22 cellular contexts compared by ENCODE assay signal in genomic region chr12:56454557-56454956, GRCh38. TPM values are rescaled to one million over a fixed set of nuclear protein-coding genes. Genes with fewer than 3 reads are reported as not detected.
A peak's percentile ranks its signal among the peaks of the same experiment; 100 is the strongest.
DNase-seq lines count a peak whose midpoint lies in the region; ATAC-seq, FAIRE-seq and TF ChIP-seq lines count a peak whose summit lies in the region.
"Had no signal": no experiment of that assay in that cellular context is flagged by ENCODE, and none has a peak within 500 bp of the region (broad histone marks: within the 10 kb centered on the region; RNA-seq: fewer than 3 reads in every experiment).

TSS of gene MIP (minus strand) at chr12:56454657. CDS start at chr12:56454613, 44 bp downstream.

- H4K91ac ChIP-seq in IMR-90 (ENCODE audit: insufficient read depth, low read depth, low read length) (no peak within 1 kb of the TSS), neuronal stem cell (ENCODE audit: low read depth, low read length, poor library complexity) (peak within 1 kb of the TSS; percentile 34)

- in situ Hi-C loops in IMR-90 (cut with MboI; ENCODE audit: low sequenced_read_pairs) (no loop called here), K562 (cut with MboI) (no loop called here)

- FAIRE-seq in K562 (lab: Jason Lieb, UNC) = no peak
- FAIRE-seq: G401.6, GM12892, GM19239, H54 had no signal

- no peak within 1 kb of the TSS for H4K5ac ChIP-seq in IMR-90 (ENCODE audit: low read depth, low read length)

- H3K36me3 ChIP-seq in IMR-90 (ENCODE audit: control insufficient read depth, insufficient read depth, low read length) (no peaks in the 10 kb centered on the region), K562 (ENCODE audit: control insufficient read depth, insufficient read depth, low read length) (no peaks in the 10 kb centered on the region), neuronal stem cell (replicated peaks in 1 of 2; ENCODE audit: control insufficient read depth in 2 of 2, insufficient read depth in 2 of 2, low read length in 2 of 2) (no peaks in the 10 kb centered on the region)
- H3K36me3 ChIP-seq: HAP-1 had no signal

- H2BK20ac ChIP-seq in IMR-90 (ENCODE audit: low read depth, low read length) = no peak within 1 kb of the TSS

- H3K9me1 ChIP-seq in IMR-90 (ENCODE audit: insufficient read depth, low read length) (no peaks in the 10 kb centered on the region), K562 (ENCODE audit: control insufficient read depth, insufficient read depth, low read length) (no peaks in the 10 kb centered on the region)

- H2AK5ac ChIP-seq in IMR-90 (ENCODE audit: low read depth, low read length) (no peak within 1 kb of the TSS), neuronal stem cell (ENCODE audit: low read depth, low read length) (peak within 1 kb of the TSS; percentile 10)

- H2BK120ac ChIP-seq in IMR-90 (ENCODE audit: low read depth, low read length) (no peak within 1 kb of the TSS), neuronal stem cell (ENCODE audit: low read depth, low read length) (peak within 1 kb of the TSS; percentile 24)

- no peaks in the 10 kb centered on the region for H4K20me1 ChIP-seq in IMR-90 (ENCODE audit: insufficient read depth, low read length)
- no peaks in the 10 kb centered on the region for H4K20me1 ChIP-seq in K562 (replicated peaks; ENCODE audit: control insufficient read depth, insufficient read depth, low read length)

- H3K27me3 ChIP-seq in IMR-90 (ENCODE audit: control insufficient read depth, insufficient read depth, low read length) (peaks cover 20% of the 10 kb centered on the region), K562 (ENCODE audit: control insufficient read depth in 2 of 2, insufficient read depth in 2 of 2, low read length in 2 of 2) (no peaks in the 10 kb centered on the region), neuronal stem cell (ENCODE audit: control insufficient read depth in 3 of 3, insufficient read depth in 3 of 3, low read depth in 1 of 3, low read length in 3 of 3) (peaks cover 0 to 4% (median 0%) of the 10 kb centered on the region in 3 experiments)

- H2BK5ac ChIP-seq in IMR-90 (ENCODE audit: low read depth, low read length, poor library complexity, severe bottlenecking) = no peak within 1 kb of the TSS
- peak within 1 kb of the TSS; percentile 59 for H2BK5ac ChIP-seq in neuronal stem cell (ENCODE audit: low read length)

- no peaks in the 10 kb centered on the region for H3K4me1 ChIP-seq in IMR-90 (ENCODE audit: control insufficient read depth, insufficient read depth, low read length)
- H3K4me1 ChIP-seq in K562 (replicated peaks in 1 of 2; ENCODE audit: control insufficient read depth in 2 of 2, insufficient read depth in 2 of 2, low read length in 2 of 2) = peaks cover 6 to 11% of the 10 kb centered on the region in 2 experiments; a peak in 2 of 5 replicates
- H3K4me1 ChIP-seq in neuronal stem cell (ENCODE audit: control insufficient read depth in 2 of 2, insufficient read depth in 1 of 2, low read depth in 1 of 2, low read length in 2 of 2) = peaks cover 0 to 18% of the 10 kb centered on the region in 2 donors

- no peak within 1 kb of the TSS for H3K4ac ChIP-seq in IMR-90 (ENCODE audit: low read depth, low read length)
- H3K4ac ChIP-seq in neuronal stem cell (ENCODE audit: low read length) = no peak within 1 kb of the TSS

- H3K27me3 Mint-ChIP-seq in glutamatergic neuron (ENCODE audit: unreplicated experiment) = peaks cover 3% of the 10 kb centered on the region
- H3K27me3 Mint-ChIP-seq: CD4-positive, alpha-beta memory T cell had no signal

- H3K4me3 ChIP-seq in IMR-90 (ENCODE audit: insufficient read depth, low read depth, low read length) = no peak within 1 kb of the TSS
- H3K4me3 ChIP-seq in K562 = no peak within 1 kb of the TSS
- H3K4me3 ChIP-seq in neuronal stem cell (ENCODE audit: low read length in 2 of 2) = no peak within 1 kb of the TSS
- H3K4me3 ChIP-seq: GM23248, HAP-1 had no signal

- POLR2A ChIA-PET in IMR-90 (lab: Charles Lee; ENCODE audit: unreplicated experiment) (no interaction called here), K562 (lab: Yijun Ruan, JAX) (interaction anchor here (0.7 to 1.5 kb wide), 4 partner anchors 9 to 1991 kb away, joined by 3 to 5 read pairs (median 4); no protein-coding TSS in a partner anchor)

- H3K79me1 ChIP-seq in IMR-90 (ENCODE audit: low read depth in 1 of 2, low read length in 2 of 2) (no peaks in the 10 kb centered on the region), neuronal stem cell (ENCODE audit: low read depth, low read length) (no peaks in the 10 kb centered on the region)

- H3K18ac ChIP-seq in IMR-90 (ENCODE audit: low read depth, low read length) = no peak within 1 kb of the TSS
- H3K18ac ChIP-seq in neuronal stem cell (ENCODE audit: low read length) = peak within 1 kb of the TSS; percentile 35

- no peak within 1 kb of the TSS for H3K27ac Mint-ChIP-seq in glutamatergic neuron (ENCODE audit: unreplicated experiment)
- H3K27ac Mint-ChIP-seq: HFFc6 had no signal

- no peak within 1 kb of the TSS for H3K4me2 ChIP-seq in IMR-90 (ENCODE audit: low read depth, low read length)
- no peak within 1 kb of the TSS for H3K4me2 ChIP-seq in K562 (ENCODE audit: insufficient read depth, low read length)
- H3K4me2 ChIP-seq in neuronal stem cell (ENCODE audit: insufficient read depth, low read length, poor library complexity, severe bottlenecking) = no peak within 1 kb of the TSS

- no peaks in the 10 kb centered on the region for H3K36me3 Mint-ChIP-seq in glutamatergic neuron (ENCODE audit: unreplicated experiment)
- H3K36me3 Mint-ChIP-seq: CD4-positive, alpha-beta memory T cell had no signal

- no TSS peak for BruUV-seq in IMR-90 (replicated peaks; lab: Mats Ljungman, UMichigan)
- BruUV-seq in K562 (replicated peaks; lab: Mats Ljungman, UMichigan) = no TSS peak

- CTCF ChIA-PET in IMR-90 (lab: Yijun Ruan, JAX) = interaction anchor here (1.2 kb wide), 1 partner anchor 9 kb away, joined by 3 read pairs; no protein-coding TSS in a partner anchor
- CTCF ChIA-PET in K562 (lab: Yijun Ruan, JAX; ENCODE audit: low intra/inter-chr PET ratio) = no interaction called here

- no peak within 1 kb of the TSS for H4K8ac ChIP-seq in IMR-90 (ENCODE audit: low read depth in 2 of 2, low read length in 2 of 2)
- no peak within 1 kb of the TSS for H4K8ac ChIP-seq in neuronal stem cell (ENCODE audit: low read depth, low read length)

- H3K14ac ChIP-seq in IMR-90 (replicated peaks; ENCODE audit: low read depth, low read length) (no peak within 1 kb of the TSS), neuronal stem cell (ENCODE audit: low read length) (peak within 1 kb of the TSS; percentile 26)

- H3K27ac ChIP-seq in IMR-90 (ENCODE audit: insufficient read depth, low read length) (no peak within 1 kb of the TSS), K562 (ENCODE audit: extremely low read depth, low read depth, low read length) (no peak within 1 kb of the TSS), neuronal stem cell (replicated peaks; ENCODE audit: low read length) (no peak within 1 kb of the TSS)
- H3K27ac ChIP-seq: GM23248 had no signal

- TF ChIP-seq CTCF in IMR-90 (conservative IDR thresholded peaks at IDR 0.05; ENCODE audit: low read depth, low read length) (no peak), K562 (IDR thresholded peaks at IDR 0.05 in 2 of 3, conservative IDR thresholded peaks at IDR 0.05 in 1 of 3; ENCODE audit: insufficient read depth in 2 of 3, low read depth in 1 of 3, low read length in 3 of 3) (no peak), glutamatergic neuron (IDR thresholded peaks at IDR 0.05; ENCODE audit: partially characterized antibody, unreplicated experiment) (no peak)

- TF ChIP-seq POLR2A in IMR-90 (IDR thresholded peaks at IDR 0.05; ENCODE audit: low read depth, low read length) (no peak), K562 (conservative IDR thresholded peaks at IDR 0.05) (no peak)

- H2BK12ac ChIP-seq in neuronal stem cell (ENCODE audit: low read length) = peak within 1 kb of the TSS; percentile 36

- TF ChIP-seq RAD21 in IMR-90 (IDR thresholded peaks at IDR 0.05; ENCODE audit: low read length) = no peak
- TF ChIP-seq RAD21 in K562 (CRISPR knock-in tag; conservative IDR thresholded peaks at IDR 0.05 in 1 of 2, IDR thresholded peaks at IDR 0.05 in 1 of 2) = no peak

- H3K4me1 Mint-ChIP-seq in glutamatergic neuron (ENCODE audit: low read depth, unreplicated experiment) = peaks cover 12% of the 10 kb centered on the region

- peak within 1 kb of the TSS; percentile 49 for H3K4me3 Mint-ChIP-seq in glutamatergic neuron (ENCODE audit: unreplicated experiment)
- H3K4me3 Mint-ChIP-seq: CD4-positive, alpha-beta memory T cell; HFFc6 had no signal

- H3K23ac ChIP-seq in IMR-90 (ENCODE audit: low read depth, low read length) = no peak within 1 kb of the TSS
- H3K23ac ChIP-seq in neuronal stem cell (ENCODE audit: low read depth, low read length, poor library complexity) = no peak within 1 kb of the TSS

- no peak within 1 kb of the TSS for H3K9ac ChIP-seq in IMR-90 (ENCODE audit: low read depth, low read length)
- H3K9ac ChIP-seq in K562 (ENCODE audit: insufficient read depth in 1 of 2, low read depth in 2 of 2, low read length in 2 of 2) = peak within 1 kb of the TSS in 1 of 2 experiments; percentile 73; a peak in 2 of 4 replicates
- H3K9ac ChIP-seq in neuronal stem cell (ENCODE audit: low read depth, low read length, poor library complexity) = no peak within 1 kb of the TSS
- H3K9ac ChIP-seq: GM23248 had no signal

- no CpG with 5 or more reads among the region's 5 CpGs for WGBS in IMR-90 (ENCODE audit: extremely low coverage in 2 of 2, insufficient read length in 1 of 2), 2 experiments
- 55% methylated on average over 5 of the region's 5 CpGs for WGBS in K562 (ENCODE audit: insufficient coverage, low coverage, missing lambda C conversion rate)
- WGBS in neuronal stem cell (ENCODE audit: extremely low coverage in 2 of 2, insufficient read length in 2 of 2, insufficient replicate concordance in 1 of 2), 2 donors = no CpG with 5 or more reads among the region's 5 CpGs

- ATAC-seq in IMR-90 (ENCODE audit: low read depth) (no peak), K562 (no peak)

- peak within 1 kb of the TSS; percentile 64 for H2AFZ ChIP-seq in IMR-90 (replicated peaks; ENCODE audit: low read length, poor library complexity)
- peak within 1 kb of the TSS; percentile 61 for H2AFZ ChIP-seq in K562 (ENCODE audit: low read depth, low read length)
- H2AFZ ChIP-seq in neuronal stem cell (ENCODE audit: low read length) = peak within 1 kb of the TSS; percentile 36
- H2AFZ ChIP-seq: GM23248 had no signal

- intact Hi-C loops in IMR-90 (cut with micrococcal nuclease) (no loop called here), K562 (cut with micrococcal nuclease) (no loop called here)

- H2AK9ac ChIP-seq in IMR-90 (replicated peaks; ENCODE audit: low read depth, low read length, poor library complexity) = no peak within 1 kb of the TSS

- TF ChIP-seq EP300 in K562 (IDR thresholded peaks at IDR 0.05; ENCODE audit: low read length) = no peak

- H3K9me3 ChIP-seq in IMR-90 (ENCODE audit: control insufficient read depth, insufficient read depth, low read length) (no peaks in the 10 kb centered on the region), K562 (replicated peaks; ENCODE audit: control insufficient read depth, insufficient read depth, low read depth, low read length) (no peaks in the 10 kb centered on the region), neuronal stem cell (replicated peaks in 1 of 2; ENCODE audit: control insufficient read depth in 2 of 2, insufficient read depth in 1 of 2, low read depth in 1 of 2, low read length in 2 of 2) (no peaks in the 10 kb centered on the region)
- H3K9me3 ChIP-seq: HAP-1 had no signal

- no peaks in the 10 kb centered on the region for H3K9me3 Mint-ChIP-seq in glutamatergic neuron (ENCODE audit: unreplicated experiment)
- H3K9me3 Mint-ChIP-seq: CD4-positive, alpha-beta memory T cell; HFFc6 had no signal

- no peak for DNase-seq in IMR-90
- no peak for DNase-seq in K562 (ENCODE audit: extremely low read depth in 1 of 4, low spot score in 3 of 4)
- no peak for DNase-seq in glutamatergic neuron
- DNase-seq in neuronal stem cell (ENCODE audit: low spot score) = no peak
- no peak for DNase-seq in NCI-H187 (lab: John Stamatoyannopoulos, UW)
- no peak for DNase-seq in stimulated activated CD4-positive, alpha-beta T cell treated with anti-CD3 and anti-CD28 coated beads, Interleukin-12 subunit alpha, Interleukin-12 subunit beta, amount 100 ng/mL, for 4 hours
- DNase-seq in activated CD8-positive, alpha-beta memory T cell treated with anti-CD3 and anti-CD28 coated beads, Interleukin-2, amount 50 U/mL, for 48 hours = no peak
- DNase-seq: C1 segment of cervical spinal cord; Calu3; CD4-positive, alpha-beta memory T cell; COR-L47; DMS153; DND-41; GM23248; HFFc6 had no signal

- H3K56ac ChIP-seq in IMR-90 (ENCODE audit: extremely low read depth, insufficient read depth, low read length) = no peak within 1 kb of the TSS

- dilution Hi-C loops in IMR-90 (cut with HindIII; ENCODE audit: low sequenced_read_pairs, unreplicated experiment) = no loop called here

- H2BK15ac ChIP-seq in IMR-90 (ENCODE audit: low read depth, low read length) (no peak within 1 kb of the TSS), neuronal stem cell (ENCODE audit: low read length) (peak within 1 kb of the TSS; percentile 40)

- no peaks in the 10 kb centered on the region for H3K79me2 ChIP-seq in K562 (ENCODE audit: control insufficient read depth, insufficient read depth, low read length)

RNA-seq across cellular contexts. Expression of gene MIP, which starts in this region (rescaled TPM):
- total RNA-seq in IMR-90 (2012; rRNA removed) (not detected in 2 replicates), K562 (2014; rRNA removed) (0.36 TPM in 1 of 2 replicates, not detected in the other), K562 (2014; rRNA removed; fragmentation: Illumina TruSeq; extraction: Trizol) (not detected in 2 replicates), K562 (2015; rRNA removed; fragmentation: Illumina TruSeq; extraction: Trizol) (0.08 TPM in 1 of 2 replicates, not detected in the other), K562 (2021) (0.29 TPM in 1 of 2 replicates, not detected in the other), glutamatergic neuron (ENCODE audit: unreplicated experiment) (not detected)
- polyA plus RNA-seq in IMR-90 (2012; rRNA removed) (not detected in 2 replicates), K562 (2011; rRNA removed) (0.08 TPM in 1 of 2 replicates, not detected in the other), K562 (2014; fragmentation: Illumina TruSeq; extraction: Trizol) (0.09 TPM in 1 of 2 replicates, not detected in the other), K562 (2014; fragmentation: Nextera tagmentation; extraction: Ambion mirVana) (under 1 TPM; 0.14 to 0.24 TPM), K562 (2014; rRNA removed) (not detected in 2 replicates)
- polyA plus RNA-seq in IMR-90 (2012; cell fraction: cytosol; rRNA removed) = 0.16 TPM in 1 of 2 replicates, not detected in the other
- polyA plus RNA-seq in IMR-90 (2012; cell fraction: nucleus; rRNA removed; ENCODE audit: low replicate concordance) = not detected in 2 replicates
- total RNA-seq in K562 (2011; cell fraction: chromatin; rRNA removed; ENCODE audit: low replicate concordance) = not detected in 2 replicates
- not detected in 2 replicates for total RNA-seq in K562 (2011; cell fraction: nucleolus; rRNA removed)
- total RNA-seq in K562 (2011; cell fraction: nucleoplasm; rRNA removed) = not detected in 2 replicates
- polyA plus RNA-seq in K562 (2011; cell fraction: cytosol; rRNA removed) = not detected in 2 replicates
- not detected in 2 replicates for polyA plus RNA-seq in K562 (2011; cell fraction: nucleus; rRNA removed)
- 0.14 TPM in 1 of 2 replicates, not detected in the other for polyA plus RNA-seq in K562 (2012)
- not detected in 2 replicates for polyA minus RNA-seq in K562 (2011; rRNA and poly(A)+ RNA removed)
- not detected in 2 replicates for polyA minus RNA-seq in K562 (2011; cell fraction: cytosol; rRNA and poly(A)+ RNA removed)
- polyA minus RNA-seq in K562 (2011; cell fraction: nucleus; rRNA and poly(A)+ RNA removed) = not detected in 2 replicates
- 0.08 TPM for polyA plus RNA-seq in neuronal stem cell (2013, experiment 1 of 2)
- 0.06 TPM for polyA plus RNA-seq in neuronal stem cell (2013, experiment 2 of 2)
- total RNA-seq: A172; A673; Calu3; CD4-positive, alpha-beta memory T cell; GM23248 had no signal
- polyA plus RNA-seq: GM23248 had no signal
